In the genomic region with DNA sequence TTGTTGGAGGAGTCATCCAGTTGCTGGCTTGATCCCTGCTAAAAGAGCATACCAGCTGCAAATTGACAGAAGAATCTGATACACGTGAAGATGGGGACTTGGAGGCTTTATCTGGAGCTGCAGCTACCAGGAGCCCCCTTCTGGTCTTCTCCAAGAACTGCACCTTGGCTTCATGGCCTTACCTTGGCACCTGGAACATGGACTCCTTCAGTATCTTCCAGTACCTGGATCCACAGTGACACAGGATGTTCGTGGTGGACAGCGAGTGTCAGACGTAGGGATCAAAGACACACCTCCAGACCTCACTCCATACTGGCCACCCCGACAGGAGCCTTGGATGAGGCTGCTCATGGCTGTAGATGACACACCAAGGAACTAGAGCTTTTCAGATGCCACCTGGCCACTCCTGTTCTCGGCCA, we compare ENCODE assay signal across 9 cellular contexts. TPM values are rescaled to one million over a fixed set of nuclear protein-coding genes. Genes with fewer than 3 reads are reported as not detected.
DNase-seq lines count a peak whose midpoint lies in the region; ATAC-seq and TF ChIP-seq lines count a peak whose summit lies in the region.
"Had no signal": no experiment of that assay in that cellular context is flagged by ENCODE, and none has a peak within 500 bp of the region (broad histone marks: within the 10 kb centered on the region; RNA-seq: fewer than 3 reads in every experiment).

No MANE protein-coding gene starts in this region.

- H3K9me3 ChIP-seq in Caco-2 = no peaks in the 10 kb centered on the region

- no peak overlapping the region for H3K27ac Mint-ChIP-seq in Caco-2 (ENCODE audit: unreplicated experiment)
- H3K27ac Mint-ChIP-seq in naive thymus-derived CD8-positive, alpha-beta T cell = peak overlapping the region in 1 of 10 donors; percentile 67

- no peaks in the 10 kb centered on the region for H3K4me1 ChIP-seq in Caco-2

- H3K27me3 ChIP-seq in Caco-2 (replicated peaks; ENCODE audit: control insufficient read depth, insufficient read depth, low read length) = no peaks in the 10 kb centered on the region

- no peak for TF ChIP-seq POLR2A in erythroblast (IDR thresholded peaks at IDR 0.05; ENCODE audit: low read length)

- H3K4me3 ChIP-seq in Caco-2 (ENCODE audit: low read depth, low read length) = no peak overlapping the region

- TF ChIP-seq CTCF in Caco-2 (IDR thresholded peaks at IDR 0.05; ENCODE audit: insufficient read depth in 1 of 2, low read depth in 1 of 2, low read length in 1 of 2, severe bottlenecking in 1 of 2, unreplicated experiment in 1 of 2) = peak; percentile 90 to 92

- H3K4me3 Mint-ChIP-seq in Caco-2 (ENCODE audit: unreplicated experiment) = no peak overlapping the region
- no peak overlapping the region for H3K4me3 Mint-ChIP-seq in naive thymus-derived CD8-positive, alpha-beta T cell

- H3K36me3 ChIP-seq in Caco-2 (ENCODE audit: control insufficient read depth, insufficient read depth, low read length) = no peaks in the 10 kb centered on the region

- CTCF ChIA-PET in Caco-2 (lab: Charles Lee) = interaction anchor here (0.6 to 3.4 kb wide), 20 partner anchors 14 to 738 kb away, joined by 3 to 48 read pairs (median 6); a partner anchor contains a TSS

- H3K27me3 Mint-ChIP-seq in Caco-2 (ENCODE audit: insufficient read depth, unreplicated experiment) = no peaks in the 10 kb centered on the region
- peaks cover 0 to 2% (median 0%) of the 10 kb centered on the region in 5 donors for H3K27me3 Mint-ChIP-seq in naive thymus-derived CD8-positive, alpha-beta T cell

- intact Hi-C loops in Caco-2 (cut with micrococcal nuclease; ENCODE audit: unreplicated experiment) = loop anchor here (1.0 kb wide), 3 partner anchors 69 to 138 kb away; no protein-coding TSS in a partner anchor

- no TSS peak for BruUV-seq in Caco-2 (replicated peaks; lab: Mats Ljungman, UMichigan)

- ATAC-seq in naive thymus-derived CD8-positive, alpha-beta T cell = peak; percentile 81 to 96
- ATAC-seq in HG03571 (IDR thresholded peaks at IDR 0.05; ENCODE audit: unreplicated experiment) = no peak

- DNase-seq in Caco-2 (peak; percentile 74 to 76), HuH-7.5 (ENCODE audit: low spot score) (peak; percentile 36), NOMO-1 treated with dmso at 0.1 percent for 144 hours (lab: John Stamatoyannopoulos, UW; ENCODE audit: unreplicated experiment) (peak; percentile 70), erythroblast (lab: John Stamatoyannopoulos, UW) (peak; percentile 71 to 80), superior temporal gyrus (ENCODE audit: extremely low spot score) (peak; percentile 65)
- peak; percentile 27 to 45 for DNase-seq in activated CD8-positive, alpha-beta memory T cell treated with anti-CD3 and anti-CD28 coated beads for 4 hours (ENCODE audit: low read depth in 2 of 2)
- DNase-seq in naive thymus-derived CD8-positive, alpha-beta T cell = peak; percentile 18 to 86 (median 66)

- no peaks in the 10 kb centered on the region for H3K9me3 Mint-ChIP-seq in Caco-2 (ENCODE audit: unreplicated experiment)
- peaks cover 0 to 4% (median 0%) of the 10 kb centered on the region in 9 donors for H3K9me3 Mint-ChIP-seq in naive thymus-derived CD8-positive, alpha-beta T cell

- POLR2A ChIA-PET in Caco-2 (lab: Charles Lee) = interaction anchor here (0.5 to 0.6 kb wide), 3 partner anchors 9 to 301 kb away, joined by 3 to 17 read pairs (median 3); no protein-coding TSS in a partner anchor
- POLR2A ChIA-PET in naive thymus-derived CD8-positive, alpha-beta T cell (lab: Charles Lee) = interaction anchor here (0.5 to 1.8 kb wide), 4 partner anchors 11 to 77 kb away, joined by 3 to 4 read pairs (median 3); no protein-coding TSS in a partner anchor

- H3K36me3 Mint-ChIP-seq in Caco-2 (ENCODE audit: insufficient read depth, unreplicated experiment) = no peaks in the 10 kb centered on the region
- H3K36me3 Mint-ChIP-seq in naive thymus-derived CD8-positive, alpha-beta T cell = peaks cover 0 to 3% (median 0%) of the 10 kb centered on the region in 3 donors

- no peaks in the 10 kb centered on the region for H3K4me1 Mint-ChIP-seq in Caco-2 (ENCODE audit: low read depth, unreplicated experiment)
- H3K4me1 Mint-ChIP-seq in naive thymus-derived CD8-positive, alpha-beta T cell = no peaks in the 10 kb centered on the region

RNA-seq across cellular contexts. Expression of a gene that starts 9.9 kb away (rescaled TPM):
- total RNA-seq in Caco-2 (2022) = not detected in 2 replicates
- total RNA-seq in naive thymus-derived CD8-positive, alpha-beta T cell = not detected
- under 1 TPM in 1 of 3 donors, not detected in 2; 0.07 TPM for polyA plus RNA-seq in naive thymus-derived CD8-positive, alpha-beta T cell
- total RNA-seq: urinary bladder had no signal
- polyA plus RNA-seq: urinary bladder had no signal

RNA-seq across cellular contexts. Expression of a gene that starts 15.3 kb away (rescaled TPM):
- total RNA-seq in Caco-2 (2022) = 9.3 and 10.2 TPM in 2 replicates
- total RNA-seq in naive thymus-derived CD8-positive, alpha-beta T cell = 1 to 10 TPM; 5.6 to 9.9 TPM
- 10 to 100 TPM in 1 of 3 donors, 1 to 10 TPM in 2; 4.0 to 10.4 (median 5.9) TPM for polyA plus RNA-seq in naive thymus-derived CD8-positive, alpha-beta T cell
